ENCODE assay signal across 13 cellular contexts in genomic region chr7:41809487-41810257, GRCh38.
DNase-seq lines count a peak whose midpoint lies in the region; ATAC-seq and TF ChIP-seq lines count a peak whose summit lies in the region.
"Had no signal": no experiment of that assay in that cellular context is flagged by ENCODE, and none has a peak within 500 bp of the region (broad histone marks: within the 10 kb centered on the region; RNA-seq: fewer than 3 reads in every experiment).

No MANE protein-coding gene starts in this region.

- no peaks in the 10 kb centered on the region for H3F3A ChIP-seq in MM.1S (ENCODE audit: insufficient read depth, low read length)

- no peak overlapping the region for H3K9ac ChIP-seq in MM.1S (ENCODE audit: low read length)

- TF ChIP-seq CTCF in epithelial cell of proximal tubule (conservative IDR thresholded peaks at IDR 0.05; ENCODE audit: low read depth, low read length) (no peak), MM.1S (IDR thresholded peaks at IDR 0.05; ENCODE audit: low read length) (no peak)

- H3K36me3 ChIP-seq in HAP-1 (replicated peaks) (no peaks in the 10 kb centered on the region), MM.1S (replicated peaks; ENCODE audit: insufficient read depth, low read length) (no peaks in the 10 kb centered on the region)

- H3K9me3 ChIP-seq in HAP-1: no peaks in the 10 kb centered on the region
- no peaks in the 10 kb centered on the region for H3K9me3 ChIP-seq in MM.1S (replicated peaks; ENCODE audit: insufficient read depth, low read length)

- H3K27me3 ChIP-seq in HAP-1 (ENCODE audit: low read depth): no peaks in the 10 kb centered on the region
- H3K27me3 ChIP-seq in MM.1S (replicated peaks; ENCODE audit: insufficient read depth, low read length): no peaks in the 10 kb centered on the region

- H3K9me2 ChIP-seq in MM.1S (replicated peaks; ENCODE audit: insufficient read depth, low read length): no peaks in the 10 kb centered on the region

- H3K4me3 ChIP-seq in epithelial cell of proximal tubule (ENCODE audit: low read depth, low read length): no peak overlapping the region
- H3K4me3 ChIP-seq in HAP-1: no peak overlapping the region
- no peak overlapping the region for H3K4me3 ChIP-seq in MM.1S (ENCODE audit: low read length)

- in situ Hi-C loops in Caki2 (cut with HindIII; ENCODE audit: low pct_unique_long_range_greater_than_20kb, low sequenced_read_pairs): no loop called here
- in situ Hi-C loops in HAP-1 (cut with MboI; ENCODE audit: low sequenced_read_pairs): no loop called here

- ATAC-seq in GM21390 (IDR thresholded peaks at IDR 0.05; ENCODE audit: unreplicated experiment) (peak; percentile 20), HG03432 (IDR thresholded peaks at IDR 0.05; ENCODE audit: unreplicated experiment) (peak; percentile 33), HG03139 (IDR thresholded peaks at IDR 0.05; ENCODE audit: unreplicated experiment) (no peak)

- no peak overlapping the region for H3K4me2 ChIP-seq in MM.1S (ENCODE audit: low read depth, low read length)

- no peak overlapping the region for H3K27ac ChIP-seq in MM.1S (ENCODE audit: low read length)

- no peak overlapping the region for H2AFZ ChIP-seq in MM.1S (ENCODE audit: low read length)

- no peaks in the 10 kb centered on the region for H4K20me1 ChIP-seq in MM.1S (ENCODE audit: insufficient read depth, low read length)

- no peaks in the 10 kb centered on the region for H3K79me2 ChIP-seq in MM.1S (ENCODE audit: low read length)

- H3K4me1 ChIP-seq in HAP-1: peaks cover 4% of the 10 kb centered on the region
- no peaks in the 10 kb centered on the region for H3K4me1 ChIP-seq in MM.1S (ENCODE audit: low read length)

- peak; percentile 6 for DNase-seq in Caki2 (ENCODE audit: low read depth)
- peak; percentile 88 for DNase-seq in epithelial cell of proximal tubule (ENCODE audit: low read depth)
- DNase-seq in HAP-1 (ENCODE audit: low spot score in 2 of 2): no peak
- no peak for DNase-seq in MM.1S
- no peak for DNase-seq in GDM1 (lab: John Stamatoyannopoulos, UW)
- DNase-seq: CD4-positive, CD25-positive, alpha-beta regulatory T cell; effector CD4-positive, alpha-beta T cell; NCI-H82; posterior cingulate gyrus; T-helper 9 cell had no signal

Comparison
In these comparisons a context has a peak if more than half of its experiments do, and no peak if none do; other contexts are left out.
1. DNase-seq: peak in Caki2 (single experiment) and epithelial cell of proximal tubule (single experiment); none in HAP-1 (0 of 2), MM.1S (single experiment) and GDM1 (single experiment).